1 cellular context compared by ENCODE assay signal in genomic region chr9:129137292-129138143, GRCh38.
TF ChIP-seq lines count a peak whose summit lies in the region.

No MANE protein-coding gene starts in this region.

TF ChIP-seq in WTC11, 78 proteins besides CTCF, POLR2A, EP300 and RAD21 (continued from another document):
- no peak for TF ChIP-seq ERG (CRISPR knock-in tag; IDR thresholded peaks at IDR 0.05)
- no peak for TF ChIP-seq MLX (CRISPR knock-in tag; IDR thresholded peaks at IDR 0.05)
- TF ChIP-seq HMGXB4 (CRISPR knock-in tag; IDR thresholded peaks at IDR 0.05) = no peak
- TF ChIP-seq ATF2 (CRISPR knock-in tag; IDR thresholded peaks at IDR 0.05; ENCODE audit: borderline replicate concordance, low read depth) = no peak
- no peak for TF ChIP-seq HMGA2 (CRISPR knock-in tag; IDR thresholded peaks at IDR 0.05)
- no peak for TF ChIP-seq NR2C2 (CRISPR knock-in tag; IDR thresholded peaks at IDR 0.05)
- no peak for TF ChIP-seq CDX4 (CRISPR knock-in tag; IDR thresholded peaks at IDR 0.05; ENCODE audit: borderline replicate concordance)
- no peak for TF ChIP-seq RORB (CRISPR knock-in tag; IDR thresholded peaks at IDR 0.05)
- no peak for TF ChIP-seq CBFB (CRISPR knock-in tag; IDR thresholded peaks at IDR 0.05; ENCODE audit: low read depth)
- no peak for TF ChIP-seq SOX15 (CRISPR knock-in tag; IDR thresholded peaks at IDR 0.05)
- TF ChIP-seq IRF1 (CRISPR knock-in tag; IDR thresholded peaks at IDR 0.05) = no peak
- TF ChIP-seq AFF4 (CRISPR knock-in tag; IDR thresholded peaks at IDR 0.05; ENCODE audit: borderline replicate concordance) = no peak
- TF ChIP-seq TP53 (CRISPR knock-in tag; IDR thresholded peaks at IDR 0.05) = no peak
- no peak for TF ChIP-seq NR1H2 (CRISPR knock-in tag; IDR thresholded peaks at IDR 0.05)
